In genomic region chr10:4653160-4653559, GRCh38 we compare ENCODE assay signal across 16 cellular contexts.
DNase-seq lines count a peak whose midpoint lies in the region; ATAC-seq and TF ChIP-seq lines count a peak whose summit lies in the region.
"Had no signal": no experiment of that assay in that cellular context is flagged by ENCODE, and none has a peak within 500 bp of the region (broad histone marks: within the 10 kb centered on the region; RNA-seq: fewer than 3 reads in every experiment).

No MANE protein-coding gene starts in this region.

- H4K5ac ChIP-seq in IMR-90 (ENCODE audit: low read depth, low read length), result no peak overlapping the region

- no peak overlapping the region for H3K23ac ChIP-seq in IMR-90 (ENCODE audit: low read depth, low read length)

- no peak overlapping the region; the same call in 1 of the 2 replicates for H4K91ac ChIP-seq in IMR-90 (ENCODE audit: insufficient read depth, low read depth, low read length)

- in situ Hi-C loops in IMR-90 (cut with MboI; ENCODE audit: low sequenced_read_pairs), result loop anchor here (10.0 kb wide), 1 partner anchor 1468 kb away; no protein-coding TSS in a partner anchor
- in situ Hi-C loops in Panc1 (cut with HindIII; ENCODE audit: low pct_unique_long_range_greater_than_20kb, low sequenced_read_pairs), result no loop called here

- TF ChIP-seq POLR2A in IMR-90 (IDR thresholded peaks at IDR 0.05; ENCODE audit: low read depth, low read length), result no peak

- no peak overlapping the region for H2BK5ac ChIP-seq in IMR-90 (ENCODE audit: low read depth, low read length, poor library complexity, severe bottlenecking)

- H3K27me3 Mint-ChIP-seq in GM23338 (ENCODE audit: insufficient read depth, low read depth, poor library complexity) (peaks cover 2% of the 10 kb centered on the region), nephron progenitor cell (ENCODE audit: low read depth, poor library complexity) (peaks cover 6% of the 10 kb centered on the region)
- H3K27me3 Mint-ChIP-seq in activated CD4-positive, alpha-beta T cell treated with anti-CD3 and anti-CD28 coated beads, Interleukin-2, amount 10 ng/mL, durations not matched to agents 7 days and 5 days, result peaks cover 2% of the 10 kb centered on the region
- H3K27me3 Mint-ChIP-seq: CD8-positive, alpha-beta memory T cell had no signal

- H4K20me1 ChIP-seq in GM23338 (replicated peaks; ENCODE audit: insufficient read depth) (no peaks in the 10 kb centered on the region), IMR-90 (ENCODE audit: insufficient read depth, low read length) (no peaks in the 10 kb centered on the region)

- H3K9me3 ChIP-seq in IMR-90 (ENCODE audit: control insufficient read depth, insufficient read depth, low read length), result no peaks in the 10 kb centered on the region
- peaks cover 30% of the 10 kb centered on the region; the same call in 1 of the 2 replicates for H3K9me3 ChIP-seq in Panc1 (ENCODE audit: control insufficient read depth, insufficient read depth, low read depth, low read length)
- H3K9me3 ChIP-seq: MG63 had no signal

- intact Hi-C loops in IMR-90 (cut with micrococcal nuclease) (loop anchor here (5.0 to 10.0 kb wide), 3 partner anchors 141 to 1188 kb away; no protein-coding TSS in a partner anchor), Panc1 (cut with micrococcal nuclease; ENCODE audit: unreplicated experiment) (no loop called here)

- no peak overlapping the region for H3K18ac ChIP-seq in IMR-90 (ENCODE audit: low read depth, low read length)

- TF ChIP-seq CTCF in GM23338 (conservative IDR thresholded peaks at IDR 0.05; ENCODE audit: low read depth in 2 of 2), result no peak
- TF ChIP-seq CTCF in IMR-90 (conservative IDR thresholded peaks at IDR 0.05; ENCODE audit: low read depth, low read length), result no peak
- TF ChIP-seq CTCF in Panc1 (IDR thresholded peaks at IDR 0.05), result no peak
- TF ChIP-seq CTCF in nephron progenitor cell (IDR thresholded peaks at IDR 0.05), result no peak
- no peak for TF ChIP-seq CTCF in GM20000 (IDR thresholded peaks at IDR 0.05; ENCODE audit: extremely low read depth, missing control alignments)

- H2AFZ ChIP-seq in GM23338, result no peak overlapping the region
- H2AFZ ChIP-seq in IMR-90 (replicated peaks; ENCODE audit: low read length, poor library complexity), result no peak overlapping the region

- H3K4me2 ChIP-seq in GM23338, result no peak overlapping the region
- no peak overlapping the region for H3K4me2 ChIP-seq in IMR-90 (ENCODE audit: low read depth, low read length)

- H3K4me3 Mint-ChIP-seq in GM23338, result no peak overlapping the region
- H3K4me3 Mint-ChIP-seq in nephron progenitor cell, result peak overlapping the region; percentile 48
- H3K4me3 Mint-ChIP-seq in activated CD4-positive, alpha-beta T cell treated with anti-CD3 and anti-CD28 coated beads, Interleukin-2, amount 10 ng/mL, durations not matched to agents 7 days and 5 days, result no peak overlapping the region
- H3K4me3 Mint-ChIP-seq: CD8-positive, alpha-beta memory T cell had no signal

- H3K27ac ChIP-seq in GM23338 (ENCODE audit: low read depth) (no peak overlapping the region), IMR-90 (ENCODE audit: insufficient read depth, low read length) (no peak overlapping the region), Panc1 (ENCODE audit: low read length) (peak overlapping the region; percentile 48; the same call in 1 of the 2 replicates)

- CTCF ChIA-PET in IMR-90 (lab: Yijun Ruan, JAX), result no interaction called here
- CTCF ChIA-PET in Panc1 (lab: Charles Lee), result no interaction called here
- CTCF ChIA-PET in activated CD4-positive, alpha-beta T cell treated with anti-CD3 and anti-CD28 coated beads, Interleukin-2, amount 10 ng/mL, durations not matched to agents 7 days and 5 days (lab: Charles Lee), result no interaction called here

- no peak overlapping the region for H3K56ac ChIP-seq in IMR-90 (ENCODE audit: extremely low read depth, insufficient read depth, low read length)

- POLR2A ChIA-PET in IMR-90 (lab: Charles Lee; ENCODE audit: unreplicated experiment), result no interaction called here
- POLR2A ChIA-PET in Panc1 (lab: Charles Lee), result no interaction called here
- POLR2A ChIA-PET in activated CD4-positive, alpha-beta T cell treated with anti-CD3 and anti-CD28 coated beads, Interleukin-2, amount 10 ng/mL, durations not matched to agents 7 days and 5 days (lab: Charles Lee), result no interaction called here

- H2BK20ac ChIP-seq in IMR-90 (ENCODE audit: low read depth, low read length), result peak overlapping the region; percentile 14; the same call in 1 of the 2 replicates

- 100% methylated on average over 2 of the region's 8 CpGs; no CpG with 5 or more reads in 1 of the 2 experiments for WGBS in IMR-90 (ENCODE audit: extremely low coverage in 2 of 2, insufficient read length in 1 of 2), 2 experiments

- peaks cover 2% of the 10 kb centered on the region for H3K9me1 ChIP-seq in IMR-90 (ENCODE audit: insufficient read depth, low read length)

- no peaks in the 10 kb centered on the region for H3K79me2 ChIP-seq in GM23338 (replicated peaks; ENCODE audit: insufficient read depth)

- H3K9ac ChIP-seq in IMR-90 (ENCODE audit: low read depth, low read length), result no peak overlapping the region

- H3K4me1 ChIP-seq in GM23338 (ENCODE audit: insufficient read depth) (peaks cover 19% of the 10 kb centered on the region), IMR-90 (ENCODE audit: control insufficient read depth, insufficient read depth, low read length) (peaks cover 4% of the 10 kb centered on the region; the same call in 1 of the 2 replicates), Panc1 (ENCODE audit: control insufficient read depth, insufficient read depth, low read length) (peaks cover 14% of the 10 kb centered on the region)

- dilution Hi-C loops in IMR-90 (cut with HindIII; ENCODE audit: low sequenced_read_pairs, unreplicated experiment), result no loop called here

- H3K9me2 ChIP-seq in GM23338 (ENCODE audit: insufficient read depth), result 0 out of 2 replicates have a peak, but pooled peaks cover 3% of the 10 kb centered on the region

- H3K27me3 ChIP-seq in GM23338 (ENCODE audit: insufficient read depth) (no peaks in the 10 kb centered on the region), IMR-90 (ENCODE audit: control insufficient read depth, insufficient read depth, low read length) (no peaks in the 10 kb centered on the region), Panc1 (ENCODE audit: control insufficient read depth, insufficient read depth, low read length) (no peaks in the 10 kb centered on the region)
- H3K27me3 ChIP-seq: MG63 had no signal

- no peaks in the 10 kb centered on the region for H3K36me3 ChIP-seq in GM23338 (ENCODE audit: insufficient read depth)
- H3K36me3 ChIP-seq in IMR-90 (ENCODE audit: control insufficient read depth, insufficient read depth, low read length), result no peaks in the 10 kb centered on the region
- H3K36me3 ChIP-seq in Panc1 (ENCODE audit: control insufficient read depth, insufficient read depth, low read length), result no peaks in the 10 kb centered on the region
- H3K36me3 ChIP-seq: MG63 had no signal

- no peak overlapping the region; the same call in 2 of the 3 replicates for H2BK15ac ChIP-seq in IMR-90 (ENCODE audit: low read depth, low read length)

- no peak overlapping the region for H3K27ac Mint-ChIP-seq in GM23338
- no peak overlapping the region for H3K27ac Mint-ChIP-seq in nephron progenitor cell
- no peak overlapping the region for H3K27ac Mint-ChIP-seq in activated CD4-positive, alpha-beta T cell treated with anti-CD3 and anti-CD28 coated beads, Interleukin-2, amount 10 ng/mL, durations not matched to agents 7 days and 5 days

- no peak overlapping the region for H2AK9ac ChIP-seq in IMR-90 (replicated peaks; ENCODE audit: low read depth, low read length, poor library complexity)

- no peaks in the 10 kb centered on the region for H3F3A ChIP-seq in GM23338 (replicated peaks; ENCODE audit: low read depth)

- no TSS peak for BruUV-seq in IMR-90 (replicated peaks; lab: Mats Ljungman, UMichigan)
- BruUV-seq in Panc1 (replicated peaks; lab: Mats Ljungman, UMichigan), result no TSS peak

- H3K36me3 Mint-ChIP-seq in GM23338 (ENCODE audit: low read depth), result no peaks in the 10 kb centered on the region
- no peaks in the 10 kb centered on the region for H3K36me3 Mint-ChIP-seq in nephron progenitor cell (ENCODE audit: low read depth)
- H3K36me3 Mint-ChIP-seq in activated CD4-positive, alpha-beta T cell treated with anti-CD3 and anti-CD28 coated beads, Interleukin-2, amount 10 ng/mL, durations not matched to agents 7 days and 5 days (ENCODE audit: low read depth), result no peaks in the 10 kb centered on the region
- H3K36me3 Mint-ChIP-seq: CD8-positive, alpha-beta memory T cell had no signal

- 0 out of 2 replicates have a peak overlapping the region, but pooled peaks have one; percentile 16 for H2BK120ac ChIP-seq in IMR-90 (ENCODE audit: low read depth, low read length)

- ATAC-seq in GM23338 (peak; percentile 84), IMR-90 (ENCODE audit: low read depth) (no peak), Panc1 (no peak)
- ATAC-seq: SK-N-SH treated with all-trans-retinoic acid at 6 μM for 48 hours had no signal

- DNase-seq in GM23338 (ENCODE audit: low spot score) (peak; percentile 60), IMR-90 (no peak), Panc1 (ENCODE audit: low read depth, low spot score) (no peak), nephron progenitor cell (peak; percentile 35), GM20000 (ENCODE audit: low spot score) (no peak), superior temporal gyrus (ENCODE audit: extremely low spot score) (no peak), NCI-H2107 (lab: John Stamatoyannopoulos, UW) (no peak)
- no peak for DNase-seq in activated CD4-positive, alpha-beta T cell treated with anti-CD3 and anti-CD28 coated beads, Interleukin-2, amount 10 ng/mL, durations not matched to agents 7 days and 5 days
- DNase-seq: CD8-positive, alpha-beta memory T cell; DMS 273 treated with DMSO at 0.1 percent for 48 hours; HCEC 1CT; MG63; NCI-H1105; NCI-H2029; SHP77 had no signal

- no peak for TF ChIP-seq RAD21 in IMR-90 (IDR thresholded peaks at IDR 0.05; ENCODE audit: low read length)

- H2AK5ac ChIP-seq in IMR-90 (ENCODE audit: low read depth, low read length), result peak overlapping the region; percentile 78; the same call in 1 of the 2 replicates

- peaks cover 20% of the 10 kb centered on the region; the same call in 2 of the 3 replicates for H3K4me1 Mint-ChIP-seq in GM23338
- peaks cover 61% of the 10 kb centered on the region for H3K4me1 Mint-ChIP-seq in nephron progenitor cell
- H3K4me1 Mint-ChIP-seq in activated CD4-positive, alpha-beta T cell treated with anti-CD3 and anti-CD28 coated beads, Interleukin-2, amount 10 ng/mL, durations not matched to agents 7 days and 5 days, result peaks cover 25% of the 10 kb centered on the region

- H3K14ac ChIP-seq in IMR-90 (replicated peaks; ENCODE audit: low read depth, low read length), result no peak overlapping the region

- H3K9me3 Mint-ChIP-seq in GM23338, result no peaks in the 10 kb centered on the region
- H3K9me3 Mint-ChIP-seq in nephron progenitor cell, result no peaks in the 10 kb centered on the region
- no peaks in the 10 kb centered on the region for H3K9me3 Mint-ChIP-seq in activated CD4-positive, alpha-beta T cell treated with anti-CD3 and anti-CD28 coated beads, Interleukin-2, amount 10 ng/mL, durations not matched to agents 7 days and 5 days
- H3K9me3 Mint-ChIP-seq: CD8-positive, alpha-beta memory T cell had no signal

- H3K4me3 ChIP-seq in GM23338, result no peak overlapping the region
- H3K4me3 ChIP-seq in IMR-90 (ENCODE audit: insufficient read depth, low read depth, low read length), result no peak overlapping the region
- H3K4me3 ChIP-seq in Panc1 (ENCODE audit: low read depth in 2 of 2, low read length in 2 of 2), result no peak overlapping the region
- H3K4me3 ChIP-seq: MG63 had no signal

- H3K4ac ChIP-seq in IMR-90 (ENCODE audit: low read depth, low read length), result peak overlapping the region; percentile 35; the same call in 1 of the 2 replicates

- H3K79me1 ChIP-seq in IMR-90 (ENCODE audit: low read depth in 1 of 2, low read length in 2 of 2), result peaks cover 0 to 7% of the 10 kb centered on the region in 2 experiments; a peak in 2 of 4 replicates

- peak overlapping the region in 1 of 2 experiments; percentile 42; a peak in 1 of 4 replicates for H4K8ac ChIP-seq in IMR-90 (ENCODE audit: low read depth in 2 of 2, low read length in 2 of 2)

Comparison
In these comparisons a context has a peak if more than half of its experiments do, and no peak if none do; other contexts are left out.
1. DNase-seq: peak in GM23338 (single experiment) and nephron progenitor cell (single experiment); none in IMR-90 (single experiment), Panc1 (single experiment), GM20000 (single experiment), activated CD4-positive, alpha-beta T cell treated with anti-CD3 and anti-CD28 coated beads, Interleukin-2, amount 10 ng/mL, durations not matched to agents 7 days and 5 days (single experiment), superior temporal gyrus (single experiment) and NCI-H2107 (single experiment).